Comparison of ENCODE assay signal across 9 cellular contexts in genomic region chr1:111920221-111921024, GRCh38.
A peak's percentile ranks its signal among the peaks of the same experiment; 100 is the strongest.
DNase-seq lines count a peak whose midpoint lies in the region; ATAC-seq and TF ChIP-seq lines count a peak whose summit lies in the region.
"Had no signal": no experiment of that assay in that cellular context is flagged by ENCODE, and none has a peak within 500 bp of the region (broad histone marks: within the 10 kb centered on the region; RNA-seq: fewer than 3 reads in every experiment).

No MANE protein-coding gene starts in this region.

- no peak overlapping the region for H3K9ac ChIP-seq in muscle layer of colon (ENCODE audit: low read length)

- H3K9me3 Mint-ChIP-seq in endothelial cell (ENCODE audit: unreplicated experiment) = no peaks in the 10 kb centered on the region
- H3K9me3 Mint-ChIP-seq in CD8-positive, alpha-beta T cell = no peaks in the 10 kb centered on the region

- TF ChIP-seq CTCF in BJ (IDR thresholded peaks at IDR 0.05; ENCODE audit: insufficient read depth, low read depth, low read length) (no peak), endothelial cell (IDR thresholded peaks at IDR 0.05; ENCODE audit: unreplicated experiment) (no peak)
- TF ChIP-seq CTCF in CD8-positive, alpha-beta T cell (IDR thresholded peaks at IDR 0.05) = no peak

- peak overlapping the region; percentile 60 for H3K27ac ChIP-seq in muscle layer of colon (ENCODE audit: low read depth, low read length)
- no peak overlapping the region for H3K27ac ChIP-seq in CD8-positive, alpha-beta T cell (ENCODE audit: low read depth, low read length)

- H3K27me3 ChIP-seq in BJ (ENCODE audit: control insufficient read depth, insufficient read depth, low read length) = no peaks in the 10 kb centered on the region
- H3K27me3 ChIP-seq in muscle layer of colon (ENCODE audit: control insufficient read depth in 1 of 2, insufficient read depth in 2 of 2, low read length in 2 of 2) = no peaks in the 10 kb centered on the region
- no peaks in the 10 kb centered on the region for H3K27me3 ChIP-seq in CD8-positive, alpha-beta T cell (ENCODE audit: insufficient read depth, low read length)

- no peaks in the 10 kb centered on the region for H3K36me3 Mint-ChIP-seq in endothelial cell (ENCODE audit: low read depth, unreplicated experiment)
- H3K36me3 Mint-ChIP-seq in CD8-positive, alpha-beta T cell = no peaks in the 10 kb centered on the region

- H3K27me3 Mint-ChIP-seq in endothelial cell (ENCODE audit: unreplicated experiment) = peaks cover 11% of the 10 kb centered on the region
- H3K27me3 Mint-ChIP-seq in CD8-positive, alpha-beta T cell (ENCODE audit: low read depth) = peaks cover 27% of the 10 kb centered on the region

- no peaks in the 10 kb centered on the region for H3K9me3 ChIP-seq in muscle layer of colon (ENCODE audit: low read length)
- H3K9me3 ChIP-seq in CD8-positive, alpha-beta T cell (ENCODE audit: low read length) = no peaks in the 10 kb centered on the region

- CTCF ChIA-PET in BJ (lab: Yijun Ruan, JAX) = no interaction called here
- CTCF ChIA-PET in CD8-positive, alpha-beta T cell (lab: Charles Lee) = no interaction called here

- no peaks in the 10 kb centered on the region for H3K36me3 ChIP-seq in BJ (ENCODE audit: control insufficient read depth, insufficient read depth, low read length)
- H3K36me3 ChIP-seq in muscle layer of colon (ENCODE audit: insufficient read depth, low read length) = no peaks in the 10 kb centered on the region
- H3K36me3 ChIP-seq in CD8-positive, alpha-beta T cell (ENCODE audit: insufficient read depth, low read length) = no peaks in the 10 kb centered on the region

- H3K27ac Mint-ChIP-seq in endothelial cell (ENCODE audit: unreplicated experiment) = no peak overlapping the region
- no peak overlapping the region for H3K27ac Mint-ChIP-seq in CD8-positive, alpha-beta T cell

- peak; percentile 12 for DNase-seq in BJ (ENCODE audit: low read depth)
- peak; percentile 92 for DNase-seq in NCI-H1694 treated with DMSO at 0.1 percent for 48 hours (lab: John Stamatoyannopoulos, UW)
- DNase-seq in cerebellar nuclear complex (lab: John Stamatoyannopoulos, UW) = peak; percentile 85 to 94
- no peak for DNase-seq in NCI-H82 (lab: John Stamatoyannopoulos, UW)
- no peak for DNase-seq in endothelial cell (ENCODE audit: low spot score)
- DNase-seq in CD8-positive, alpha-beta T cell = no peak
- DNase-seq: activated CD4-positive, alpha-beta T cell treated with anti-CD3 and anti-CD28 coated beads, Interleukin-2, amount 50 U/mL, for 4 hours had no signal

- no peak for ATAC-seq in HG03108 (IDR thresholded peaks at IDR 0.05; ENCODE audit: unreplicated experiment)
- ATAC-seq in CD8-positive, alpha-beta T cell = no peak

- no peaks in the 10 kb centered on the region for H3K4me1 Mint-ChIP-seq in endothelial cell (ENCODE audit: unreplicated experiment)
- no peaks in the 10 kb centered on the region for H3K4me1 Mint-ChIP-seq in CD8-positive, alpha-beta T cell (ENCODE audit: low read depth)

- no peak overlapping the region for H3K4me3 ChIP-seq in BJ (ENCODE audit: low read depth, low read length)
- peak overlapping the region in 1 of 2 donors; percentile 30 for H3K4me3 ChIP-seq in muscle layer of colon (ENCODE audit: low read depth in 1 of 2, low read length in 2 of 2)
- no peak overlapping the region for H3K4me3 ChIP-seq in CD8-positive, alpha-beta T cell (ENCODE audit: low read depth, low read length)

- intact Hi-C loops in CD8-positive, alpha-beta T cell (cut with DNase I, micrococcal nuclease) = no loop called here

- H3K4me3 Mint-ChIP-seq in endothelial cell (ENCODE audit: unreplicated experiment) = no peak overlapping the region
- no peak overlapping the region for H3K4me3 Mint-ChIP-seq in CD8-positive, alpha-beta T cell

- H3K4me1 ChIP-seq in muscle layer of colon (ENCODE audit: insufficient read depth, low read length) = peaks cover 24% of the 10 kb centered on the region
- no peaks in the 10 kb centered on the region for H3K4me1 ChIP-seq in CD8-positive, alpha-beta T cell (ENCODE audit: insufficient read depth, low read length)

- POLR2A ChIA-PET in BJ (lab: Charles Lee) = no interaction called here
- POLR2A ChIA-PET in CD8-positive, alpha-beta T cell (lab: Charles Lee) = no interaction called here

Comparison
In these comparisons a context has a peak if more than half of its experiments do, and no peak if none do; other contexts are left out.
1. DNase-seq: peak in BJ (single experiment), NCI-H1694 treated with DMSO at 0.1 percent for 48 hours (single experiment) and cerebellar nuclear complex (2 of 2); none in NCI-H82 (single experiment), endothelial cell (single experiment) and CD8-positive, alpha-beta T cell (0 of 7).